ENCODE assay signal across 10 cellular contexts in genomic region chr4:150582881-150583286, GRCh38. TPM values are rescaled to one million over a fixed set of nuclear protein-coding genes. Genes with fewer than 3 reads are reported as not detected.
DNase-seq lines count a peak whose midpoint lies in the region; ATAC-seq and TF ChIP-seq lines count a peak whose summit lies in the region.
"Had no signal": no experiment of that assay in that cellular context is flagged by ENCODE, and none has a peak within 500 bp of the region (broad histone marks: within the 10 kb centered on the region; RNA-seq: fewer than 3 reads in every experiment).

No MANE protein-coding gene starts in this region.

- peaks cover 9 to 13% of the 10 kb centered on the region in 2 donors for H3K36me3 ChIP-seq in mucosa of rectum (ENCODE audit: control insufficient read depth in 2 of 2, insufficient read depth in 2 of 2, low read length in 2 of 2)

- H3K9ac ChIP-seq in mucosa of rectum (ENCODE audit: low read depth in 1 of 2, low read length in 2 of 2): peak overlapping the region; percentile 60 to 67

- peaks cover 51% of the 10 kb centered on the region for H3K36me3 Mint-ChIP-seq in type B pancreatic cell

- peak overlapping the region; percentile 82 for H3K27ac Mint-ChIP-seq in type B pancreatic cell

- DNase-seq in fibroblast of villous mesenchyme (ENCODE audit: low read depth): no peak
- no peak for DNase-seq in type B pancreatic cell (ENCODE audit: extremely low spot score, unreplicated experiment)
- DNase-seq in OCI-M1 (lab: John Stamatoyannopoulos, UW): no peak
- no peak for DNase-seq in NCI-H226
- no peak for DNase-seq in T-helper 2 cell
- DNase-seq: activated T-cell treated with anti-CD3 and anti-CD28 coated beads, Interleukin-2, amount 50 U/mL, for 4 hours; NCI-H748 treated with DMSO at 0.1 percent for 48 hours; T-helper 9 cell had no signal

- no peaks in the 10 kb centered on the region for H3K27me3 ChIP-seq in mucosa of rectum (ENCODE audit: control insufficient read depth in 2 of 2, insufficient read depth in 2 of 2, low read length in 2 of 2)

- no peaks in the 10 kb centered on the region for H3K4me1 ChIP-seq in mucosa of rectum (ENCODE audit: control insufficient read depth in 2 of 2, insufficient read depth in 2 of 2, low read length in 2 of 2)

- peak overlapping the region; percentile 89 for H3K4me3 Mint-ChIP-seq in type B pancreatic cell
- H3K4me3 Mint-ChIP-seq: activated T-cell treated with anti-CD3 and anti-CD28 coated beads, Interleukin-2, amount 50 U/mL, for 4 hours had no signal

- H3K4me3 ChIP-seq in fibroblast of villous mesenchyme (ENCODE audit: low read depth, low read length): peak overlapping the region; percentile 50
- peak overlapping the region; percentile 58 to 59 for H3K4me3 ChIP-seq in mucosa of rectum (ENCODE audit: low read length in 2 of 2)

- H3K4me1 Mint-ChIP-seq in type B pancreatic cell (ENCODE audit: unreplicated experiment): peaks cover 24% of the 10 kb centered on the region

- no peaks in the 10 kb centered on the region for H3K9me3 ChIP-seq in mucosa of rectum (ENCODE audit: control insufficient read depth in 2 of 2, low read length in 2 of 2)

- TF ChIP-seq CTCF in fibroblast of villous mesenchyme (IDR thresholded peaks at IDR 0.05; ENCODE audit: insufficient read depth, low read depth, low read length): no peak
- TF ChIP-seq CTCF in type B pancreatic cell (conservative IDR thresholded peaks at IDR 0.05): no peak

- peak overlapping the region; percentile 69 to 80 for H3K27ac ChIP-seq in mucosa of rectum (ENCODE audit: low read depth in 2 of 2, low read length in 2 of 2)

- peaks cover 89% of the 10 kb centered on the region for H3K27me3 Mint-ChIP-seq in type B pancreatic cell

- peak; percentile 51 for ATAC-seq in SK-N-SH treated with all-trans-retinoic acid at 6 μM for 48 hours
- ATAC-seq: activated T-cell treated with anti-CD3 and anti-CD28 coated beads, Interleukin-2, amount 50 U/mL, for 4 hours had no signal

- no peaks in the 10 kb centered on the region for H3K9me3 Mint-ChIP-seq in type B pancreatic cell
- H3K9me3 Mint-ChIP-seq: activated T-cell treated with anti-CD3 and anti-CD28 coated beads, Interleukin-2, amount 50 U/mL, for 4 hours had no signal

TF ChIP-seq in SK-N-SH treated with all-trans-retinoic acid at 6 μM for 48 hours, 23 proteins besides CTCF, POLR2A, EP300 and RAD21:
- TF ChIP-seq, protein P1, sequence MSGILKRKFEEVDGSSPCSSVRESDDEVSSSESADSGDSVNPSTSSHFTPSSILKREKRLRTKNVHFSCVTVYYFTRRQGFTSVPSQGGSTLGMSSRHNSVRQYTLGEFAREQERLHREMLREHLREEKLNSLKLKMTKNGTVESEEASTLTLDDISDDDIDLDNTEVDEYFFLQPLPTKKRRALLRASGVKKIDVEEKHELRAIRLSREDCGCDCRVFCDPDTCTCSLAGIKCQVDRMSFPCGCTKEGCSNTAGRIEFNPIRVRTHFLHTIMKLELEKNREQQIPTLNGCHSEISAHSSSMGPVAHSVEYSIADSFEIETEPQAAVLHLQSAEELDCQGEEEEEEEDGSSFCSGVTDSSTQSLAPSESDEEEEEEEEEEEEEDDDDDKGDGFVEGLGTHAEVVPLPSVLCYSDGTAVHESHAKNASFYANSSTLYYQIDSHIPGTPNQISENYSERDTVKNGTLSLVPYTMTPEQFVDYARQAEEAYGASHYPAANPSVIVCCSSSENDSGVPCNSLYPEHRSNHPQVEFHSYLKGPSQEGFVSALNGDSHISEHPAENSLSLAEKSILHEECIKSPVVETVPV (CRISPR knock-in tag; IDR thresholded peaks at IDR 0.05): no peak
- TF ChIP-seq, protein P2, sequence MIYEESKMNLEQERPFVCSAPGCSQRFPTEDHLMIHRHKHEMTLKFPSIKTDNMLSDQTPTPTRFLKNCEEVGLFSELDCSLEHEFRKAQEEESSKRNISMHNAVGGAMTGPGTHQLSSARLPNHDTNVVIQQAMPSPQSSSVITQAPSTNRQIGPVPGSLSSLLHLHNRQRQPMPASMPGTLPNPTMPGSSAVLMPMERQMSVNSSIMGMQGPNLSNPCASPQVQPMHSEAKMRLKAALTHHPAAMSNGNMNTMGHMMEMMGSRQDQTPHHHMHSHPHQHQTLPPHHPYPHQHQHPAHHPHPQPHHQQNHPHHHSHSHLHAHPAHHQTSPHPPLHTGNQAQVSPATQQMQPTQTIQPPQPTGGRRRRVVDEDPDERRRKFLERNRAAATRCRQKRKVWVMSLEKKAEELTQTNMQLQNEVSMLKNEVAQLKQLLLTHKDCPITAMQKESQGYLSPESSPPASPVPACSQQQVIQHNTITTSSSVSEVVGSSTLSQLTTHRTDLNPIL (CRISPR knock-in tag; IDR thresholded peaks at IDR 0.05; ENCODE audit: low read depth): no peak
- TF ChIP-seq TOX (CRISPR knock-in tag; IDR thresholded peaks at IDR 0.05; ENCODE audit: borderline replicate concordance) (no peak), ARNTL (CRISPR knock-in tag; IDR thresholded peaks at IDR 0.05; ENCODE audit: borderline replicate concordance, low read depth) (no peak), ZC3H10 (CRISPR knock-in tag; IDR thresholded peaks at IDR 0.05) (no peak)
- TF ChIP-seq, protein P3, sequence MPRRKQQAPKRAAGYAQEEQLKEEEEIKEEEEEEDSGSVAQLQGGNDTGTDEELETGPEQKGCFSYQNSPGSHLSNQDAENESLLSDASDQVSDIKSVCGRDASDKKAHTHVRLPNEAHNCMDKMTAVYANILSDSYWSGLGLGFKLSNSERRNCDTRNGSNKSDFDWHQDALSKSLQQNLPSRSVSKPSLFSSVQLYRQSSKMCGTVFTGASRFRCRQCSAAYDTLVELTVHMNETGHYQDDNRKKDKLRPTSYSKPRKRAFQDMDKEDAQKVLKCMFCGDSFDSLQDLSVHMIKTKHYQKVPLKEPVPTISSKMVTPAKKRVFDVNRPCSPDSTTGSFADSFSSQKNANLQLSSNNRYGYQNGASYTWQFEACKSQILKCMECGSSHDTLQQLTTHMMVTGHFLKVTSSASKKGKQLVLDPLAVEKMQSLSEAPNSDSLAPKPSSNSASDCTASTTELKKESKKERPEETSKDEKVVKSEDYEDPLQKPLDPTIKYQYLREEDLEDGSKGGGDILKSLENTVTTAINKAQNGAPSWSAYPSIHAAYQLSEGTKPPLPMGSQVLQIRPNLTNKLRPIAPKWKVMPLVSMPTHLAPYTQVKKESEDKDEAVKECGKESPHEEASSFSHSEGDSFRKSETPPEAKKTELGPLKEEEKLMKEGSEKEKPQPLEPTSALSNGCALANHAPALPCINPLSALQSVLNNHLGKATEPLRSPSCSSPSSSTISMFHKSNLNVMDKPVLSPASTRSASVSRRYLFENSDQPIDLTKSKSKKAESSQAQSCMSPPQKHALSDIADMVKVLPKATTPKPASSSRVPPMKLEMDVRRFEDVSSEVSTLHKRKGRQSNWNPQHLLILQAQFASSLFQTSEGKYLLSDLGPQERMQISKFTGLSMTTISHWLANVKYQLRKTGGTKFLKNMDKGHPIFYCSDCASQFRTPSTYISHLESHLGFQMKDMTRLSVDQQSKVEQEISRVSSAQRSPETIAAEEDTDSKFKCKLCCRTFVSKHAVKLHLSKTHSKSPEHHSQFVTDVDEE (CRISPR knock-in tag; IDR thresholded peaks at IDR 0.05): no peak
- TF ChIP-seq, protein P4, sequence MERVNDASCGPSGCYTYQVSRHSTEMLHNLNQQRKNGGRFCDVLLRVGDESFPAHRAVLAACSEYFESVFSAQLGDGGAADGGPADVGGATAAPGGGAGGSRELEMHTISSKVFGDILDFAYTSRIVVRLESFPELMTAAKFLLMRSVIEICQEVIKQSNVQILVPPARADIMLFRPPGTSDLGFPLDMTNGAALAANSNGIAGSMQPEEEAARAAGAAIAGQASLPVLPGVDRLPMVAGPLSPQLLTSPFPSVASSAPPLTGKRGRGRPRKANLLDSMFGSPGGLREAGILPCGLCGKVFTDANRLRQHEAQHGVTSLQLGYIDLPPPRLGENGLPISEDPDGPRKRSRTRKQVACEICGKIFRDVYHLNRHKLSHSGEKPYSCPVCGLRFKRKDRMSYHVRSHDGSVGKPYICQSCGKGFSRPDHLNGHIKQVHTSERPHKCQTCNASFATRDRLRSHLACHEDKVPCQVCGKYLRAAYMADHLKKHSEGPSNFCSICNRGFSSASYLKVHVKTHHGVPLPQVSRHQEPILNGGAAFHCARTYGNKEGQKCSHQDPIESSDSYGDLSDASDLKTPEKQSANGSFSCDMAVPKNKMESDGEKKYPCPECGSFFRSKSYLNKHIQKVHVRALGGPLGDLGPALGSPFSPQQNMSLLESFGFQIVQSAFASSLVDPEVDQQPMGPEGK (CRISPR knock-in tag; IDR thresholded peaks at IDR 0.05; ENCODE audit: borderline replicate concordance): no peak

RNA-seq across cellular contexts. Expression of gene MAB21L2, which starts 0.9 kb away (rescaled TPM):
- under 0.01 TPM in 2 replicates for total RNA-seq in fibroblast of villous mesenchyme
- 0.55 and 114 TPM in 2 replicates for total RNA-seq in type B pancreatic cell (ENCODE audit: low replicate concordance)
- total RNA-seq: activated T-cell treated with anti-CD3 and anti-CD28 coated beads, Interleukin-2, amount 50 U/mL, for 4 hours had no signal
